8 cellular contexts compared by ENCODE assay signal in the genomic region with DNA sequence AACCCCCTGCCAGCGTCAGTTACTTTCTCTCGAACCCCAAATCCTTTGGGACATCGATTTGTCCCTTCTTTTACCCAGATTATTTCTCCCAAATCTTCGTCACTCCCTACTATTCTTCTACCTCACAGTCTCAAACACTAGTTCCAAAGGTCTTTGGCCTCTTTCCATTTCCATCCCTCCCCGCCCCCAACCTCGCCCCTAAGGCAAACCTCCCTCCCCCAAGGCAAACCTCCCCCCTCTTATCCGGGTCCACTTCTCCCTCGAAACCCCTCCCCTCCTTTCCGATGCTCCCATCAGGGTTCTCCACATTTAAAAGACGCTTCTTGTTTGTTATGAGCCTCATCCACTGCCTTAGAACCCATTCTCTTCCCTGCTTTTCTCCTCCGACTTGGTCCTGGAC. TPM values are rescaled to one million over a fixed set of nuclear protein-coding genes. Genes with fewer than 3 reads are reported as not detected.
DNase-seq lines count a peak whose midpoint lies in the region; ATAC-seq and TF ChIP-seq lines count a peak whose summit lies in the region.

No MANE protein-coding gene starts in this region.

- TF ChIP-seq POLR2A in gastrocnemius medialis (IDR thresholded peaks at IDR 0.05), result no peak

- H3K4me1 Mint-ChIP-seq in activated B cell treated with CpG ODN at 0.5 μM for 24 hours, result peaks cover 50% of the 10 kb centered on the region

- H3K4me1 ChIP-seq in heart right ventricle, result peaks cover 5 to 63% (median 39%) of the 10 kb centered on the region in 9 donors
- H3K4me1 ChIP-seq in gastrocnemius medialis, result peaks cover 33 to 40% of the 10 kb centered on the region in 2 donors

- no peak for TF ChIP-seq CTCF in activated B cell treated with CpG ODN at 0.5 μM for 24 hours (IDR thresholded peaks at IDR 0.05)
- no peak for TF ChIP-seq CTCF in heart right ventricle (IDR thresholded peaks at IDR 0.05)
- TF ChIP-seq CTCF in gastrocnemius medialis (IDR thresholded peaks at IDR 0.05 in 4 of 5, conservative IDR thresholded peaks at IDR 0.05 in 1 of 5), result no peak

- in situ Hi-C loops in gastrocnemius medialis (cut with MboI; ENCODE audit: low sequenced_read_pairs in 4 of 4), result loop anchor here (5.0 to 25.0 kb wide), 3 partner anchors 127 to 134 kb away; no protein-coding TSS in a partner anchor

- H3K9me3 Mint-ChIP-seq in activated B cell treated with CpG ODN at 0.5 μM for 24 hours, result no peaks in the 10 kb centered on the region

- peak; percentile 57 for DNase-seq in H7
- no peak for DNase-seq in activated B cell treated with CpG ODN at 0.5 μM for 24 hours
- no peak for DNase-seq in heart right ventricle
- DNase-seq in gastrocnemius medialis, result no peak
- DNase-seq in RKO (ENCODE audit: low spot score), result no peak
- DNase-seq in stimulated activated CD4-positive, alpha-beta T cell treated with anti-CD3 and anti-CD28 coated beads, Interleukin-2, amount 100 ng/mL, for 48 hours, result no peak
- no peak for DNase-seq in NCI-H128 (lab: John Stamatoyannopoulos, UW; ENCODE audit: unreplicated experiment)

- H3K4me3 ChIP-seq in H7 (ENCODE audit: insufficient read depth, low read depth, low read length), result peak overlapping the region; percentile 90
- peak overlapping the region; percentile 75 to 100 (median 90) for H3K4me3 ChIP-seq in heart right ventricle
- H3K4me3 ChIP-seq in gastrocnemius medialis, result peak overlapping the region; percentile 80 to 100 (median 90)

- H3K4me3 Mint-ChIP-seq in activated B cell treated with CpG ODN at 0.5 μM for 24 hours, result peak overlapping the region; percentile 96

- POLR2A ChIA-PET in activated B cell treated with CpG ODN at 0.5 μM for 24 hours (lab: Charles Lee), result no interaction called here

- H3K27ac ChIP-seq in heart right ventricle (peak overlapping the region; percentile 21 to 96 (median 86)), gastrocnemius medialis (peak overlapping the region; percentile 85 to 88 (median 87))

- H3K27ac Mint-ChIP-seq in activated B cell treated with CpG ODN at 0.5 μM for 24 hours, result peak overlapping the region; percentile 95

- H3K27me3 ChIP-seq in H7 (ENCODE audit: control insufficient read depth, insufficient read depth, low read length) (no peaks in the 10 kb centered on the region), heart right ventricle (no peaks in the 10 kb centered on the region), gastrocnemius medialis (no peaks in the 10 kb centered on the region)

- H3K36me3 ChIP-seq in H7 (replicated peaks; ENCODE audit: control insufficient read depth, insufficient read depth, low read length) (peaks cover 11% of the 10 kb centered on the region), heart right ventricle (peaks cover 0 to 58% (median 28%) of the 10 kb centered on the region in 9 donors), gastrocnemius medialis (peaks cover 0 to 48% of the 10 kb centered on the region in 2 donors)

- intact Hi-C loops in activated B cell treated with CpG ODN at 0.5 μM for 24 hours (cut with micrococcal nuclease) (loop anchor here (1.0 to 10.0 kb wide), 8 partner anchors 129 to 481 kb away; a partner anchor contains a TSS), heart right ventricle (cut with DNase I) (loop anchor here in 6 of 10 donors (5.0 kb wide), 3 partner anchors 114 to 134 kb away; no protein-coding TSS in a partner anchor), gastrocnemius medialis (cut with DNase I; ENCODE audit: low total_unique reads) (loop anchor here (1.0 to 5.0 kb wide), 3 partner anchors 77 to 226 kb away; no protein-coding TSS in a partner anchor)

- 0 to 1% methylated on average over 11 of the region's 11 CpGs for WGBS in heart right ventricle, 2 donors

- no peaks in the 10 kb centered on the region for H3K27me3 Mint-ChIP-seq in activated B cell treated with CpG ODN at 0.5 μM for 24 hours

- H3K9me3 ChIP-seq in heart right ventricle (no peaks in the 10 kb centered on the region), gastrocnemius medialis (no peaks in the 10 kb centered on the region)

- H3K36me3 Mint-ChIP-seq in activated B cell treated with CpG ODN at 0.5 μM for 24 hours (ENCODE audit: low read depth), result peaks cover 49% of the 10 kb centered on the region

- no peak for ATAC-seq in activated B cell treated with CpG ODN at 0.5 μM for 24 hours (ENCODE audit: low read depth)
- ATAC-seq in heart right ventricle, result peak in 5 of 8 donors; percentile 7 to 44 (median 23)
- peak; percentile 8 to 43 for ATAC-seq in gastrocnemius medialis
- no peak for ATAC-seq in HG02642 (IDR thresholded peaks at IDR 0.05; ENCODE audit: poor library complexity, unreplicated experiment)

- CTCF ChIA-PET in activated B cell treated with CpG ODN at 0.5 μM for 24 hours (lab: Charles Lee), result no interaction called here

RNA-seq across cellular contexts. Expression of a gene that starts 0.6 kb away (rescaled TPM):
- 25.7 and 31.2 TPM in 2 replicates for total RNA-seq in H7 (2014; rRNA removed; shearing (Covaris generic))
- total RNA-seq in activated B cell treated with CpG ODN at 0.5 μM for 24 hours (19.2 and 19.7 TPM in 2 replicates), heart right ventricle (10 to 100 TPM in 2 of 10 donors, 1 to 10 TPM in 8; 7.0 to 12.4 (median 8.5) TPM), gastrocnemius medialis (10 to 100 TPM in 2 of 4 donors, 1 to 10 TPM in 2; 9.4 to 17.3 (median 10.5) TPM)
- polyA plus RNA-seq in heart right ventricle, result 1 to 10 TPM; 2.3 to 4.3 TPM

RNA-seq across cellular contexts. Expression of a gene that starts 0.6 kb away (rescaled TPM):
- total RNA-seq in H7 (2014; rRNA removed; shearing (Covaris generic)), result 13.3 and 14.0 TPM in 2 replicates
- 18.7 and 20.2 TPM in 2 replicates for total RNA-seq in activated B cell treated with CpG ODN at 0.5 μM for 24 hours
- 10 to 100 TPM in 2 of 10 donors, 1 to 10 TPM in 8; 7.1 to 11.3 (median 9.4) TPM for total RNA-seq in heart right ventricle
- 10 to 100 TPM in 1 of 2 donors, 1 to 10 TPM in 1; 3.8 to 11.0 TPM for polyA plus RNA-seq in heart right ventricle
- total RNA-seq in gastrocnemius medialis, result 10 to 100 TPM in 1 of 4 donors, 1 to 10 TPM in 3; 6.8 to 22.0 (median 7.8) TPM

Comparison
In these comparisons a context has a peak if more than half of its experiments do, and no peak if none do; other contexts are left out.
1. ATAC-seq: peak in heart right ventricle (5 of 8) and gastrocnemius medialis (2 of 2); none in activated B cell treated with CpG ODN at 0.5 μM for 24 hours (single experiment) and HG02642 (single experiment).
2. Peak in every context shown above with its lines, with median percentiles within 50 percentile points of each other: H3K4me3 ChIP-seq.